ENCODE assay signal across 1 cellular context in genomic region chr3:120743081-120743365, GRCh38.
TF ChIP-seq lines count a peak whose summit lies in the region.

No MANE protein-coding gene starts in this region.

TF ChIP-seq in HCT116, 20 proteins besides CTCF, POLR2A, EP300 and RAD21 (continued from another document):
- TF ChIP-seq ZFX (IDR thresholded peaks at IDR 0.05) (no peak), CBX3 (IDR thresholded peaks at IDR 0.05; ENCODE audit: low read depth) (no peak)
- TF ChIP-seq, protein P1, sequence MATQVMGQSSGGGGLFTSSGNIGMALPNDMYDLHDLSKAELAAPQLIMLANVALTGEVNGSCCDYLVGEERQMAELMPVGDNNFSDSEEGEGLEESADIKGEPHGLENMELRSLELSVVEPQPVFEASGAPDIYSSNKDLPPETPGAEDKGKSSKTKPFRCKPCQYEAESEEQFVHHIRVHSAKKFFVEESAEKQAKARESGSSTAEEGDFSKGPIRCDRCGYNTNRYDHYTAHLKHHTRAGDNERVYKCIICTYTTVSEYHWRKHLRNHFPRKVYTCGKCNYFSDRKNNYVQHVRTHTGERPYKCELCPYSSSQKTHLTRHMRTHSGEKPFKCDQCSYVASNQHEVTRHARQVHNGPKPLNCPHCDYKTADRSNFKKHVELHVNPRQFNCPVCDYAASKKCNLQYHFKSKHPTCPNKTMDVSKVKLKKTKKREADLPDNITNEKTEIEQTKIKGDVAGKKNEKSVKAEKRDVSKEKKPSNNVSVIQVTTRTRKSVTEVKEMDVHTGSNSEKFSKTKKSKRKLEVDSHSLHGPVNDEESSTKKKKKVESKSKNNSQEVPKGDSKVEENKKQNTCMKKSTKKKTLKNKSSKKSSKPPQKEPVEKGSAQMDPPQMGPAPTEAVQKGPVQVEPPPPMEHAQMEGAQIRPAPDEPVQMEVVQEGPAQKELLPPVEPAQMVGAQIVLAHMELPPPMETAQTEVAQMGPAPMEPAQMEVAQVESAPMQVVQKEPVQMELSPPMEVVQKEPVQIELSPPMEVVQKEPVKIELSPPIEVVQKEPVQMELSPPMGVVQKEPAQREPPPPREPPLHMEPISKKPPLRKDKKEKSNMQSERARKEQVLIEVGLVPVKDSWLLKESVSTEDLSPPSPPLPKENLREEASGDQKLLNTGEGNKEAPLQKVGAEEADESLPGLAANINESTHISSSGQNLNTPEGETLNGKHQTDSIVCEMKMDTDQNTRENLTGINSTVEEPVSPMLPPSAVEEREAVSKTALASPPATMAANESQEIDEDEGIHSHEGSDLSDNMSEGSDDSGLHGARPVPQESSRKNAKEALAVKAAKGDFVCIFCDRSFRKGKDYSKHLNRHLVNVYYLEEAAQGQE (IDR thresholded peaks at IDR 0.05; ENCODE audit: low read depth) = no peak
